ENCODE assay signal across 35 cellular contexts in the genomic region with DNA sequence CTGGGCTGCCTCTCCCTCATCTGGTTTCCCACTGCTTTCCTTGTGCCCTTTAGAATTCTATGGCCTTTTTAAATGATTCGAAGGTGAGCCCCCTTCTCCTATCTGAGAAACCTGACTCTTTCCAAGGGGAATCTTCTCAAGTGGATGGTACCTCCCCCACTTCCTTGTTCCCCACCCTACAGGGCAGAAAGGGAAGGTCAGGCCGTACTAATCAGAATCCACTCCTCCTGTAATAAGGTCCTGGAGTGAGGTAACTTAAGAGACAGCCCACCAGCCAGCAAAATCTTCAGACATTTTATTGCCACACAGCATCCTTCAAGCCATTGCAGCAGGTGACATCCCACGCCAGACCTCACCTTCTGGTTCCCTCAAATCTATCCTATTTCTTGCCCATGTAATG.
"Had no signal": no experiment of that assay in that cellular context is flagged by ENCODE, and none has a peak within 500 bp of the region (broad histone marks: within the 10 kb centered on the region; RNA-seq: fewer than 3 reads in every experiment).

No MANE protein-coding gene starts in this region.

- H3K4me1 Mint-ChIP-seq: activated CD4-positive, alpha-beta memory T cell treated with anti-CD3 and anti-CD28 coated beads, Interleukin-2, amount 10 ng/mL, durations not matched to agents 7 days and 5 days; activated CD4-positive, alpha-beta T cell treated with anti-CD3 and anti-CD28 coated beads for 36 hours; activated CD4-positive, alpha-beta T cell treated with anti-CD3 and anti-CD28 coated beads, Interleukin-2, amount 10 ng/mL, durations not matched to agents 7 days and 5 days; activated naive CD4-positive, alpha-beta T cell treated with anti-CD3 and anti-CD28 coated beads, Interleukin-2, amount 10 ng/mL, durations not matched to agents 7 days and 5 days; activated naive CD4-positive, alpha-beta T cell treated with anti-CD3 and anti-CD28 coated beads, Interleukin-2, amount 50 U/mL, for 24 hours; activated naive CD8-positive, alpha-beta T cell treated with anti-CD3 and anti-CD28 coated beads, Interleukin-2, amount 10 ng/mL, durations not matched to agents 7 days and 5 days; activated naive CD8-positive, alpha-beta T cell treated with anti-CD3 and anti-CD28 coated beads, Interleukin-2, amount 50 U/mL, for 24 hours; central memory CD8-positive, alpha-beta T cell; T-cell; T-helper 17 cell had no signal

- ATAC-seq: activated CD4-positive, alpha-beta T cell treated with anti-CD3 and anti-CD28 coated beads for 36 hours; activated CD4-positive, CD25-positive, alpha-beta regulatory T cell treated with anti-CD3 and anti-CD28 coated beads, Interleukin-2, amount 50 U/mL, for 24 hours; activated CD8-positive, alpha-beta T cell treated with anti-CD3 and anti-CD28 coated beads, Interleukin-2, amount 10 ng/mL, durations not matched to agents 7 days and 5 days; activated naive CD8-positive, alpha-beta T cell treated with anti-CD3 and anti-CD28 coated beads, Interleukin-2, amount 50 U/mL, for 24 hours; T-cell; T-helper 17 cell had no signal

- H3K27ac Mint-ChIP-seq: activated CD4-positive, alpha-beta memory T cell treated with anti-CD3 and anti-CD28 coated beads, Interleukin-2, amount 10 ng/mL, durations not matched to agents 7 days and 5 days; activated CD4-positive, alpha-beta T cell treated with anti-CD3 and anti-CD28 coated beads for 36 hours; activated CD4-positive, alpha-beta T cell treated with anti-CD3 and anti-CD28 coated beads, Interleukin-2, amount 10 ng/mL, durations not matched to agents 7 days and 5 days; activated CD8-positive, alpha-beta T cell treated with anti-CD3 and anti-CD28 coated beads, Interleukin-2, amount 10 ng/mL, durations not matched to agents 7 days and 5 days; activated naive CD4-positive, alpha-beta T cell treated with anti-CD3 and anti-CD28 coated beads, Interleukin-2, amount 10 ng/mL, durations not matched to agents 7 days and 5 days; activated naive CD4-positive, alpha-beta T cell treated with anti-CD3 and anti-CD28 coated beads, Interleukin-2, amount 50 U/mL, for 24 hours; activated naive CD8-positive, alpha-beta T cell; activated naive CD8-positive, alpha-beta T cell treated with anti-CD3 and anti-CD28 coated beads, Interleukin-2, amount 10 ng/mL, durations not matched to agents 7 days and 5 days; activated naive CD8-positive, alpha-beta T cell treated with anti-CD3 and anti-CD28 coated beads, Interleukin-2, amount 50 U/mL, for 24 hours; activated T-cell treated with anti-CD3 and anti-CD28 coated beads, Interleukin-2, amount 50 U/mL, for 24 hours; activated T-helper 2 cell treated with anti-CD3 and anti-CD28 coated beads, Interferon-gamma antibody, Interleukin-2, Interleukin-4, amounts not matched to agents 10 μg/mL and 5 μg/mL and 100 μg/mL, durations not matched to agents 14 hours and 24 hours and 36 hours; brain; T-cell; T-helper 17 cell; T-helper 2 cell treated with Interferon-gamma antibody and Interleukin-4, amounts not matched to agents 5 μg/mL and 100 μg/mL, for 36 hours had no signal

- H3K9me3 Mint-ChIP-seq: activated CD4-positive, alpha-beta memory T cell treated with anti-CD3 and anti-CD28 coated beads, Interleukin-2, amount 10 ng/mL, durations not matched to agents 7 days and 5 days; activated CD4-positive, alpha-beta T cell treated with anti-CD3 and anti-CD28 coated beads, Interleukin-2, amount 10 ng/mL, durations not matched to agents 7 days and 5 days; activated naive CD4-positive, alpha-beta T cell treated with anti-CD3 and anti-CD28 coated beads, Interleukin-2, amount 10 ng/mL, durations not matched to agents 7 days and 5 days; activated naive CD4-positive, alpha-beta T cell treated with anti-CD3 and anti-CD28 coated beads, Interleukin-2, amount 50 U/mL, for 24 hours; activated naive CD8-positive, alpha-beta T cell treated with anti-CD3 and anti-CD28 coated beads, Interleukin-2, amount 10 ng/mL, durations not matched to agents 7 days and 5 days; activated naive CD8-positive, alpha-beta T cell treated with anti-CD3 and anti-CD28 coated beads, Interleukin-2, amount 50 U/mL, for 24 hours; activated T-cell treated with anti-CD3 and anti-CD28 coated beads, Interleukin-2, amount 50 U/mL, for 24 hours; activated T-helper 2 cell treated with anti-CD3 and anti-CD28 coated beads, Interferon-gamma antibody, Interleukin-2, Interleukin-4, amounts not matched to agents 10 μg/mL and 5 μg/mL and 100 μg/mL, durations not matched to agents 14 hours and 24 hours and 36 hours; brain; central memory CD8-positive, alpha-beta T cell; T-cell; T-helper 2 cell treated with Interferon-gamma antibody and Interleukin-4, amounts not matched to agents 5 μg/mL and 100 μg/mL, for 36 hours had no signal

- H3K27ac ChIP-seq: ascending aorta, cardiac muscle cell, VCaP had no signal

- H3K4me1 ChIP-seq: ascending aorta had no signal

- H3K36me3 ChIP-seq: ascending aorta, cardiac muscle cell had no signal

- DNase-seq: activated CD4-positive, alpha-beta memory T cell treated with anti-CD3 and anti-CD28 coated beads, Interleukin-2, amount 10 ng/mL, durations not matched to agents 7 days and 5 days; activated CD4-positive, alpha-beta T cell treated with anti-CD3 and anti-CD28 coated beads for 1 hour; activated CD4-positive, alpha-beta T cell treated with anti-CD3 and anti-CD28 coated beads for 36 hours; activated CD4-positive, alpha-beta T cell treated with anti-CD3 and anti-CD28 coated beads for 48 hours; activated CD4-positive, alpha-beta T cell treated with anti-CD3 and anti-CD28 coated beads, Interleukin-2, amount 10 ng/mL, durations not matched to agents 7 days and 5 days; activated CD4-positive, alpha-beta T cell treated with anti-CD3 and anti-CD28 coated beads, Interleukin-2, amount 50 U/mL, for 48 hours; activated CD4-positive, CD25-positive, alpha-beta regulatory T cell; activated CD8-positive, alpha-beta memory T cell treated with anti-CD3 and anti-CD28 coated beads for 24 hours; activated CD8-positive, alpha-beta memory T cell treated with anti-CD3 and anti-CD28 coated beads, Interleukin-2, amount 50 U/mL, for 4 hours; activated CD8-positive, alpha-beta T cell treated with anti-CD3 and anti-CD28 coated beads, Interleukin-2, amount 10 ng/mL, durations not matched to agents 7 days and 5 days; activated effector memory CD4-positive, alpha-beta T cell treated with Interleukin-2 at 50 U/mL for 16 hours; activated gamma-delta T cell; activated naive CD4-positive, alpha-beta T cell treated with anti-CD3 and anti-CD28 coated beads, Interleukin-2, amount 10 ng/mL, durations not matched to agents 7 days and 5 days; activated naive CD4-positive, alpha-beta T cell treated with Interleukin-2 at 50 U/mL for 16 hours; activated naive CD8-positive, alpha-beta T cell treated with anti-CD3 and anti-CD28 coated beads, Interleukin-2, amount 10 ng/mL, durations not matched to agents 7 days and 5 days; activated naive CD8-positive, alpha-beta T cell treated with anti-CD3 and anti-CD28 coated beads, Interleukin-2, amount 50 U/mL, for 24 hours; activated T-cell treated with anti-CD3 and anti-CD28 coated beads, Interleukin-2, amount 50 U/mL, for 24 hours; activated T-cell treated with anti-CD3 and anti-CD28 coated beads, Interleukin-2, amount 50 U/mL, for 48 hours; amygdala; anterior cingulate cortex; caudate nucleus; cerebellar nuclear complex; T-cell; T-helper 17 cell; T-helper 9 cell had no signal

- H3K4me3 ChIP-seq: ascending aorta, cardiac muscle cell had no signal

- H3K4me3 Mint-ChIP-seq: activated CD4-positive, alpha-beta memory T cell treated with anti-CD3 and anti-CD28 coated beads, Interleukin-2, amount 10 ng/mL, durations not matched to agents 7 days and 5 days; activated CD4-positive, alpha-beta T cell treated with anti-CD3 and anti-CD28 coated beads for 36 hours; activated CD4-positive, alpha-beta T cell treated with anti-CD3 and anti-CD28 coated beads, Interleukin-2, amount 10 ng/mL, durations not matched to agents 7 days and 5 days; activated CD8-positive, alpha-beta T cell treated with anti-CD3 and anti-CD28 coated beads, Interleukin-2, amount 10 ng/mL, durations not matched to agents 7 days and 5 days; activated naive CD4-positive, alpha-beta T cell treated with anti-CD3 and anti-CD28 coated beads, Interleukin-2, amount 10 ng/mL, durations not matched to agents 7 days and 5 days; activated naive CD4-positive, alpha-beta T cell treated with anti-CD3 and anti-CD28 coated beads, Interleukin-2, amount 50 U/mL, for 24 hours; activated naive CD8-positive, alpha-beta T cell; activated naive CD8-positive, alpha-beta T cell treated with anti-CD3 and anti-CD28 coated beads, Interleukin-2, amount 10 ng/mL, durations not matched to agents 7 days and 5 days; activated naive CD8-positive, alpha-beta T cell treated with anti-CD3 and anti-CD28 coated beads, Interleukin-2, amount 50 U/mL, for 24 hours; activated T-cell treated with anti-CD3 and anti-CD28 coated beads, Interleukin-2, amount 50 U/mL, for 24 hours; brain; central memory CD8-positive, alpha-beta T cell; T-cell; T-helper 17 cell; T-helper 2 cell treated with Interferon-gamma antibody and Interleukin-4, amounts not matched to agents 5 μg/mL and 100 μg/mL, for 36 hours had no signal

- H3K36me3 Mint-ChIP-seq: activated naive CD4-positive, alpha-beta T cell treated with anti-CD3 and anti-CD28 coated beads, Interleukin-2, amount 10 ng/mL, durations not matched to agents 7 days and 5 days; activated naive CD4-positive, alpha-beta T cell treated with anti-CD3 and anti-CD28 coated beads, Interleukin-2, amount 50 U/mL, for 24 hours; activated naive CD8-positive, alpha-beta T cell; activated naive CD8-positive, alpha-beta T cell treated with anti-CD3 and anti-CD28 coated beads, Interleukin-2, amount 10 ng/mL, durations not matched to agents 7 days and 5 days; brain; T-cell had no signal

- H3K9me3 ChIP-seq: ascending aorta had no signal

- H3K27me3 ChIP-seq: ascending aorta, cardiac muscle cell had no signal
